In the genomic region with DNA sequence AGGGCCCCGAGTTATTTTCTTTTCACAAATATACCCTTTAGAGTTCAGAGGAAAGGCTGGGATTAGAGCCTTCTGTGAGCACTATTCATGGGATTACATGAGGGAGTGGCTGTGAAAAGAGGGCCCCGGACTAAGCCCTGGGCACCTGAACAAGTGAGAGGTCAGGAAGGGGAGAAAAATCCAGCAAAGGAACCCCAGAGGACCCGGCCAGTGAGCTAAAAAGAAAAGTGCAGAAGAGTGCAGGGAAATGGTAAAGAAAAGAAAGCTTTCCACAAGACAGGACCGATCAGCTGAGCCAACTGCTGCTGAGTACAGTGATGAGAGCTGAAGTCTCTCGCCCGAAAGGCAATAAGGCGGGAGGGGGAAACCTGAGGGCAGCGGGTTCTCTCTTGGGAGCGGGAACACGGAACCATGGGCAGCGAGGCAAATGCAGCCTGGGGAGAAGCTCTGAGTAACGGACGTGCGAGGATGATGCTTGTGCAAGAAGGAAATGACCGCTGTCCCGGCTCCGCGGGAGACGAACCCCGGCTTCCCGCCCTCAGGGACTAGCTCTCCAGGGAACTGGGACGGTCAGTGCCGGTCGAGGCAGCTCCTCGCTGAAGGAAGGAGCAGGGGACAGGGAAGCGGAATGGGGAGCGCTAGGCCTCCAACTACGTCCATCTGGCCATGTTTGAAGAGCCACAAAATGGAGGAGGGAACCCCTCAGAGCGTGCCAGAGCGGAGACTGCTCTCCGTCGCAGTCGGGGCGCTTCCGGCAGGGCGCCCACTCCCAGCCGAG, we compare ENCODE assay signal across 1 cellular context.
TF ChIP-seq lines count a peak whose summit lies in the region.

No MANE protein-coding gene starts in this region.

TF ChIP-seq in HEK293, 187 proteins besides CTCF, POLR2A, EP300 and RAD21 (continued from another document and continues in another):
- TF ChIP-seq ZBTB8A (tag by site-specific recombination; IDR thresholded peaks at IDR 0.05) (no peak), ZNF366 (tag by site-specific recombination; conservative IDR thresholded peaks at IDR 0.05) (no peak), KLF7 (tag by site-specific recombination; IDR thresholded peaks at IDR 0.05; ENCODE audit: borderline replicate concordance) (no peak), GFI1B (tag by site-specific recombination; IDR thresholded peaks at IDR 0.05) (no peak), ZNF501 (tag by site-specific recombination; IDR thresholded peaks at IDR 0.05) (peak; percentile 28; the same call in 1 of the 2 replicates), ZNF555 (tag by site-specific recombination; conservative IDR thresholded peaks at IDR 0.05) (no peak), ZNF843 (tag by site-specific recombination; IDR thresholded peaks at IDR 0.05) (0 out of 2 replicates have a peak, but pooled peaks have one; percentile 10), OVOL3 (tag by site-specific recombination; IDR thresholded peaks at IDR 0.05) (0 out of 2 replicates have a peak, but pooled peaks have one; percentile 54), SP2 (tag by site-specific recombination; IDR thresholded peaks at IDR 0.05) (no peak), ZNF10 (tag by site-specific recombination; IDR thresholded peaks at IDR 0.05) (no peak), ZFP37 (tag by site-specific recombination; IDR thresholded peaks at IDR 0.05) (peak; percentile 11; the same call in 1 of the 2 replicates), ZNF121 (tag by site-specific recombination; IDR thresholded peaks at IDR 0.05) (no peak), ZFHX2 (tag by site-specific recombination; conservative IDR thresholded peaks at IDR 0.05) (no peak), BCL11A (tag by site-specific recombination; IDR thresholded peaks at IDR 0.05; ENCODE audit: low read depth) (peak; percentile 16), ZXDB (tag by site-specific recombination; IDR thresholded peaks at IDR 0.05) (peak; percentile 72; the same call in 1 of the 2 replicates), ZNF658 (tag by site-specific recombination; IDR thresholded peaks at IDR 0.05) (no peak), ZNF670 (tag by site-specific recombination; IDR thresholded peaks at IDR 0.05; ENCODE audit: low read depth) (no peak), ZNF76 (tag by site-specific recombination; IDR thresholded peaks at IDR 0.05; ENCODE audit: borderline replicate concordance, low read depth) (peak; percentile 96), ZSCAN23 (tag by site-specific recombination; IDR thresholded peaks at IDR 0.05) (0 out of 2 replicates have a peak, but pooled peaks have one; percentile 14), ZNF777 (tag by site-specific recombination; IDR thresholded peaks at IDR 0.05; ENCODE audit: borderline replicate concordance) (no peak; the same call in 1 of the 2 replicates), ZFP41 (tag by site-specific recombination; IDR thresholded peaks at IDR 0.05; ENCODE audit: borderline replicate concordance) (no peak), ZBTB7A (tag by site-specific recombination; IDR thresholded peaks at IDR 0.05; ENCODE audit: low read depth) (0 out of 2 replicates have a peak, but pooled peaks have one; percentile 58), ZEB2 (tag by site-specific recombination; IDR thresholded peaks at IDR 0.05) (peak; percentile 14; the same call in 1 of the 2 replicates), ZBTB17 (tag by site-specific recombination; IDR thresholded peaks at IDR 0.05) (peak; percentile 66), PRDM1 (tag by site-specific recombination; IDR thresholded peaks at IDR 0.05) (peak; percentile 81), ZNF530 (tag by site-specific recombination; IDR thresholded peaks at IDR 0.05; ENCODE audit: low read depth) (0 out of 2 replicates have a peak, but pooled peaks have one; percentile 56), ZNF701 (tag by site-specific recombination; IDR thresholded peaks at IDR 0.05) (no peak), ZNF600 (tag by site-specific recombination; IDR thresholded peaks at IDR 0.05) (peak; percentile 57; the same call in 1 of the 2 replicates), ZNF776 (tag by site-specific recombination; IDR thresholded peaks at IDR 0.05; ENCODE audit: borderline replicate concordance) (no peak), ZNF394 (tag by site-specific recombination; IDR thresholded peaks at IDR 0.05; ENCODE audit: borderline replicate concordance) (peak; percentile 93), ZNF664 (tag by site-specific recombination; IDR thresholded peaks at IDR 0.05) (0 out of 2 replicates have a peak, but pooled peaks have one; percentile 1), ZNF660 (tag by site-specific recombination; IDR thresholded peaks at IDR 0.05) (peak; percentile 11; the same call in 1 of the 2 replicates), YY1 (tag by site-specific recombination; IDR thresholded peaks at IDR 0.05) (peak; percentile 92), ZNF223 (tag by site-specific recombination; IDR thresholded peaks at IDR 0.05) (no peak), ZNF266 (tag by site-specific recombination; IDR thresholded peaks at IDR 0.05; ENCODE audit: low read depth) (no peak), IKZF3 (tag by site-specific recombination; IDR thresholded peaks at IDR 0.05) (peak; percentile 54), MEIS1 (CRISPR knock-in tag; IDR thresholded peaks at IDR 0.05; ENCODE audit: borderline replicate concordance) (no peak)
- TF ChIP-seq, protein P1, sequence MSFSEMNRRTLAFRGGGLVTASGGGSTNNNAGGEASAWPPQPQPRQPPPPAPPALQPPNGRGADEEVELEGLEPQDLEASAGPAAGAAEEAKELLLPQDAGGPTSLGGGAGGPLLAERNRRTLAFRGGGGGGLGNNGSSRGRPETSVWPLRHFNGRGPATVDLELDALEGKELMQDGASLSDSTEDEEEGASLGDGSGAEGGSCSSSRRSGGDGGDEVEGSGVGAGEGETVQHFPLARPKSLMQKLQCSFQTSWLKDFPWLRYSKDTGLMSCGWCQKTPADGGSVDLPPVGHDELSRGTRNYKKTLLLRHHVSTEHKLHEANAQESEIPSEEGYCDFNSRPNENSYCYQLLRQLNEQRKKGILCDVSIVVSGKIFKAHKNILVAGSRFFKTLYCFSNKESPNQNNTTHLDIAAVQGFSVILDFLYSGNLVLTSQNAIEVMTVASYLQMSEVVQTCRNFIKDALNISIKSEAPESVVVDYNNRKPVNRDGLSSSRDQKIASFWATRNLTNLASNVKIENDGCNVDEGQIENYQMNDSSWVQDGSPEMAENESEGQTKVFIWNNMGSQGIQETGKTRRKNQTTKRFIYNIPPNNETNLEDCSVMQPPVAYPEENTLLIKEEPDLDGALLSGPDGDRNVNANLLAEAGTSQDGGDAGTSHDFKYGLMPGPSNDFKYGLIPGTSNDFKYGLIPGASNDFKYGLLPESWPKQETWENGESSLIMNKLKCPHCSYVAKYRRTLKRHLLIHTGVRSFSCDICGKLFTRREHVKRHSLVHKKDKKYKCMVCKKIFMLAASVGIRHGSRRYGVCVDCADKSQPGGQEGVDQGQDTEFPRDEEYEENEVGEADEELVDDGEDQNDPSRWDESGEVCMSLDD (tag by site-specific recombination; IDR thresholded peaks at IDR 0.05) = peak; percentile 97
- TF ChIP-seq, protein P2, sequence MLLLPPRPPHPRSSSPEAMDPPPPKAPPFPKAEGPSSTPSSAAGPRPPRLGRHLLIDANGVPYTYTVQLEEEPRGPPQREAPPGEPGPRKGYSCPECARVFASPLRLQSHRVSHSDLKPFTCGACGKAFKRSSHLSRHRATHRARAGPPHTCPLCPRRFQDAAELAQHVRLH (tag by site-specific recombination; IDR thresholded peaks at IDR 0.05) = peak; percentile 15; the same call in 1 of the 2 replicates
- TF ChIP-seq, protein P3, sequence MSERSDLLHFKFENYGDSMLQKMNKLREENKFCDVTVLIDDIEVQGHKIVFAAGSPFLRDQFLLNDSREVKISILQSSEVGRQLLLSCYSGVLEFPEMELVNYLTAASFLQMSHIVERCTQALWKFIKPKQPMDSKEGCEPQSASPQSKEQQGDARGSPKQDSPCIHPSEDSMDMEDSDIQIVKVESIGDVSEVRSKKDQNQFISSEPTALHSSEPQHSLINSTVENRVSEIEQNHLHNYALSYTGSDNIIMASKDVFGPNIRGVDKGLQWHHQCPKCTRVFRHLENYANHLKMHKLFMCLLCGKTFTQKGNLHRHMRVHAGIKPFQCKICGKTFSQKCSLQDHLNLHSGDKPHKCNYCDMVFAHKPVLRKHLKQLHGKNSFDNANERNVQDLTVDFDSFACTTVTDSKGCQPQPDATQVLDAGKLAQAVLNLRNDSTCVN (tag by site-specific recombination; optimal IDR thresholded peaks at IDR 0.05) = no peak
- TF ChIP-seq, protein P4, sequence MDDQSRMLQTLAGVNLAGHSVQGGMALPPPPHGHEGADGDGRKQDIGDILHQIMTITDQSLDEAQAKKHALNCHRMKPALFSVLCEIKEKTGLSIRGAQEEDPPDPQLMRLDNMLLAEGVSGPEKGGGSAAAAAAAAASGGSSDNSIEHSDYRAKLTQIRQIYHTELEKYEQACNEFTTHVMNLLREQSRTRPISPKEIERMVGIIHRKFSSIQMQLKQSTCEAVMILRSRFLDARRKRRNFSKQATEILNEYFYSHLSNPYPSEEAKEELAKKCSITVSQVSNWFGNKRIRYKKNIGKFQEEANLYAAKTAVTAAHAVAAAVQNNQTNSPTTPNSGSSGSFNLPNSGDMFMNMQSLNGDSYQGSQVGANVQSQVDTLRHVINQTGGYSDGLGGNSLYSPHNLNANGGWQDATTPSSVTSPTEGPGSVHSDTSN (CRISPR knock-in tag; IDR thresholded peaks at IDR 0.05) = no peak
- TF ChIP-seq, protein P5, sequence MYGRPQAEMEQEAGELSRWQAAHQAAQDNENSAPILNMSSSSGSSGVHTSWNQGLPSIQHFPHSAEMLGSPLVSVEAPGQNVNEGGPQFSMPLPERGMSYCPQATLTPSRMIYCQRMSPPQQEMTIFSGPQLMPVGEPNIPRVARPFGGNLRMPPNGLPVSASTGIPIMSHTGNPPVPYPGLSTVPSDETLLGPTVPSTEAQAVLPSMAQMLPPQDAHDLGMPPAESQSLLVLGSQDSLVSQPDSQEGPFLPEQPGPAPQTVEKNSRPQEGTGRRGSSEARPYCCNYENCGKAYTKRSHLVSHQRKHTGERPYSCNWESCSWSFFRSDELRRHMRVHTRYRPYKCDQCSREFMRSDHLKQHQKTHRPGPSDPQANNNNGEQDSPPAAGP (tag by site-specific recombination; IDR thresholded peaks at IDR 0.05) = 0 out of 2 replicates have a peak, but pooled peaks have one; percentile 35
- TF ChIP-seq, protein P6, sequence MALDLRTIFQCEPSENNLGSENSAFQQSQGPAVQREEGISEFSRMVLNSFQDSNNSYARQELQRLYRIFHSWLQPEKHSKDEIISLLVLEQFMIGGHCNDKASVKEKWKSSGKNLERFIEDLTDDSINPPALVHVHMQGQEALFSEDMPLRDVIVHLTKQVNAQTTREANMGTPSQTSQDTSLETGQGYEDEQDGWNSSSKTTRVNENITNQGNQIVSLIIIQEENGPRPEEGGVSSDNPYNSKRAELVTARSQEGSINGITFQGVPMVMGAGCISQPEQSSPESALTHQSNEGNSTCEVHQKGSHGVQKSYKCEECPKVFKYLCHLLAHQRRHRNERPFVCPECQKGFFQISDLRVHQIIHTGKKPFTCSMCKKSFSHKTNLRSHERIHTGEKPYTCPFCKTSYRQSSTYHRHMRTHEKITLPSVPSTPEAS (tag by site-specific recombination; IDR thresholded peaks at IDR 0.05) = peak; percentile 58; the same call in 1 of the 2 replicates
- TF ChIP-seq, protein P7, sequence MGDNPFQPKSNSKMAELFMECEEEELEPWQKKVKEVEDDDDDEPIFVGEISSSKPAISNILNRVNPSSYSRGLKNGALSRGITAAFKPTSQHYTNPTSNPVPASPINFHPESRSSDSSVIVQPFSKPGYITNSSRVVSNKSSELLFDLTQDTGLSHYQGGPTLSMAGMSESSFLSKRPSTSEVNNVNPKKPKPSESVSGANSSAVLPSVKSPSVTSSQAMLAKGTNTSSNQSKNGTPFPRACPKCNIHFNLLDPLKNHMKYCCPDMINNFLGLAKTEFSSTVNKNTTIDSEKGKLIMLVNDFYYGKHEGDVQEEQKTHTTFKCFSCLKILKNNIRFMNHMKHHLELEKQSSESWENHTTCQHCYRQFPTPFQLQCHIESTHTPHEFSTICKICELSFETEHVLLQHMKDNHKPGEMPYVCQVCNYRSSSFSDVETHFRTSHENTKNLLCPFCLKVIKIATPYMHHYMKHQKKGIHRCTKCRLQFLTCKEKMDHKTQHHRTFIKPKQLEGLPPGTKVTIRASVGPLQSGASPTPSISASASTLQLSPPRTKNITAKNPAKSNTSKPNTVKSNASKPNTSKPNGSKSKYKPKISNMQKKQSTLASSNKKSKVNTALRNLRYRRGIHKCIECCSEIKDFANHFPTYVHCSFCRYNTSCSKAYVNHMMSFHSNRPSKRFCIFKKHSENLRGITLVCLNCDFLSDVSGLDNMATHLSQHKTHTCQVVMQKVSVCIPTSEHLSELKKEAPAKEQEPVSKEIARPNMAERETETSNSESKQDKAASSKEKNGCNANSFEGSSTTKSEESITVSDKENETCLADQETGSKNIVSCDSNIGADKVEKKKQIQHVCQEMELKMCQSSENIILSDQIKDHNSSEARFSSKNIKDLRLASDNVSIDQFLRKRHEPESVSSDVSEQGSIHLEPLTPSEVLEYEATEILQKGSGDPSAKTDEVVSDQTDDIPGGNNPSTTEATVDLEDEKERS (tag by site-specific recombination; IDR thresholded peaks at IDR 0.05) = peak; percentile 87
- TF ChIP-seq, protein P8, sequence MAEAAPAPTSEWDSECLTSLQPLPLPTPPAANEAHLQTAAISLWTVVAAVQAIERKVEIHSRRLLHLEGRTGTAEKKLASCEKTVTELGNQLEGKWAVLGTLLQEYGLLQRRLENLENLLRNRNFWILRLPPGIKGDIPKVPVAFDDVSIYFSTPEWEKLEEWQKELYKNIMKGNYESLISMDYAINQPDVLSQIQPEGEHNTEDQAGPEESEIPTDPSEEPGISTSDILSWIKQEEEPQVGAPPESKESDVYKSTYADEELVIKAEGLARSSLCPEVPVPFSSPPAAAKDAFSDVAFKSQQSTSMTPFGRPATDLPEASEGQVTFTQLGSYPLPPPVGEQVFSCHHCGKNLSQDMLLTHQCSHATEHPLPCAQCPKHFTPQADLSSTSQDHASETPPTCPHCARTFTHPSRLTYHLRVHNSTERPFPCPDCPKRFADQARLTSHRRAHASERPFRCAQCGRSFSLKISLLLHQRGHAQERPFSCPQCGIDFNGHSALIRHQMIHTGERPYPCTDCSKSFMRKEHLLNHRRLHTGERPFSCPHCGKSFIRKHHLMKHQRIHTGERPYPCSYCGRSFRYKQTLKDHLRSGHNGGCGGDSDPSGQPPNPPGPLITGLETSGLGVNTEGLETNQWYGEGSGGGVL (tag by site-specific recombination; IDR thresholded peaks at IDR 0.05) = peak; percentile 86
- TF ChIP-seq, protein P9, sequence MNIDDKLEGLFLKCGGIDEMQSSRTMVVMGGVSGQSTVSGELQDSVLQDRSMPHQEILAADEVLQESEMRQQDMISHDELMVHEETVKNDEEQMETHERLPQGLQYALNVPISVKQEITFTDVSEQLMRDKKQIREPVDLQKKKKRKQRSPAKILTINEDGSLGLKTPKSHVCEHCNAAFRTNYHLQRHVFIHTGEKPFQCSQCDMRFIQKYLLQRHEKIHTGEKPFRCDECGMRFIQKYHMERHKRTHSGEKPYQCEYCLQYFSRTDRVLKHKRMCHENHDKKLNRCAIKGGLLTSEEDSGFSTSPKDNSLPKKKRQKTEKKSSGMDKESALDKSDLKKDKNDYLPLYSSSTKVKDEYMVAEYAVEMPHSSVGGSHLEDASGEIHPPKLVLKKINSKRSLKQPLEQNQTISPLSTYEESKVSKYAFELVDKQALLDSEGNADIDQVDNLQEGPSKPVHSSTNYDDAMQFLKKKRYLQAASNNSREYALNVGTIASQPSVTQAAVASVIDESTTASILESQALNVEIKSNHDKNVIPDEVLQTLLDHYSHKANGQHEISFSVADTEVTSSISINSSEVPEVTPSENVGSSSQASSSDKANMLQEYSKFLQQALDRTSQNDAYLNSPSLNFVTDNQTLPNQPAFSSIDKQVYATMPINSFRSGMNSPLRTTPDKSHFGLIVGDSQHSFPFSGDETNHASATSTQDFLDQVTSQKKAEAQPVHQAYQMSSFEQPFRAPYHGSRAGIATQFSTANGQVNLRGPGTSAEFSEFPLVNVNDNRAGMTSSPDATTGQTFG (tag by site-specific recombination; IDR thresholded peaks at IDR 0.05; ENCODE audit: borderline replicate concordance) = no peak
